8 cellular contexts compared by ENCODE assay signal in genomic region chr2:224909885-224910517, GRCh38.
DNase-seq lines count a peak whose midpoint lies in the region; ATAC-seq and TF ChIP-seq lines count a peak whose summit lies in the region.

No MANE protein-coding gene starts in this region.

- H3K4me3 Mint-ChIP-seq in activated T-helper 1 cell treated with anti-CD3 and anti-CD28 coated beads, Interleukin-12 subunit alpha, Interleukin-12 subunit beta, Interleukin-2, Interleukin-4 antibody, amounts not matched to agents 30 ng/mL and 10 ng/mL and 1 ng/mL, durations not matched to agents 14 hours and 24 hours and 36 hours: no peak overlapping the region

- H3K27me3 ChIP-seq in ACC112 (ENCODE audit: insufficient read depth, low read length) (no peaks in the 10 kb centered on the region), heart left ventricle (no peaks in the 10 kb centered on the region)

- H3K4me1 ChIP-seq in ACC112 (ENCODE audit: control insufficient read depth, insufficient read depth, low read length, unreplicated experiment): peaks cover 21% of the 10 kb centered on the region
- peaks cover 0 to 19% (median 2%) of the 10 kb centered on the region in 12 donors for H3K4me1 ChIP-seq in heart left ventricle

- peak overlapping the region; percentile 6; the same call in 1 of the 2 replicates for H3K4me3 ChIP-seq in ACC112 (ENCODE audit: low read depth, low read length)
- no peak overlapping the region for H3K4me3 ChIP-seq in heart left ventricle

- peak overlapping the region; percentile 79 for H3K27ac ChIP-seq in ACC112 (ENCODE audit: low read depth, low read length)
- peak overlapping the region in 1 of 12 donors; percentile 6 for H3K27ac ChIP-seq in heart left ventricle

- H3K27ac Mint-ChIP-seq in activated T-helper 1 cell treated with anti-CD3 and anti-CD28 coated beads, Interleukin-12 subunit alpha, Interleukin-12 subunit beta, Interleukin-2, Interleukin-4 antibody, amounts not matched to agents 30 ng/mL and 10 ng/mL and 1 ng/mL, durations not matched to agents 14 hours and 24 hours and 36 hours: peak overlapping the region; percentile 60

- WGBS in heart left ventricle, 4 donors: 29 to 42% (median 31%) methylated on average over 5 of the region's 5 CpGs

- DNase-seq in M059J (ENCODE audit: low read depth) (peak; percentile 94), heart left ventricle (peak in 4 of 5 donors; percentile 40 to 54 (median 41)), renal cortical epithelial cell (ENCODE audit: low read depth) (peak; percentile 100)
- no peak for DNase-seq in activated T-helper 1 cell treated with anti-CD3 and anti-CD28 coated beads, Interleukin-12 subunit alpha, Interleukin-12 subunit beta, Interleukin-2, Interleukin-4 antibody, amounts not matched to agents 30 ng/mL and 10 ng/mL and 1 ng/mL, durations not matched to agents 14 hours and 24 hours and 36 hours (ENCODE audit: low spot score)
- DNase-seq in activated CD8-positive, alpha-beta memory T cell treated with anti-CD3 and anti-CD28 coated beads for 24 hours: no peak

- peaks cover 5% of the 10 kb centered on the region for H3K79me2 ChIP-seq in ACC112 (ENCODE audit: control insufficient read depth, insufficient read depth, low read length, unreplicated experiment)

- no peak for TF ChIP-seq POLR2A in heart left ventricle (IDR thresholded peaks at IDR 0.05)

- no peaks in the 10 kb centered on the region for H3K27me3 Mint-ChIP-seq in activated T-helper 1 cell treated with anti-CD3 and anti-CD28 coated beads, Interleukin-12 subunit alpha, Interleukin-12 subunit beta, Interleukin-2, Interleukin-4 antibody, amounts not matched to agents 30 ng/mL and 10 ng/mL and 1 ng/mL, durations not matched to agents 14 hours and 24 hours and 36 hours (ENCODE audit: insufficient read depth)

- no peaks in the 10 kb centered on the region for H3K9me3 Mint-ChIP-seq in activated T-helper 1 cell treated with anti-CD3 and anti-CD28 coated beads, Interleukin-12 subunit alpha, Interleukin-12 subunit beta, Interleukin-2, Interleukin-4 antibody, amounts not matched to agents 30 ng/mL and 10 ng/mL and 1 ng/mL, durations not matched to agents 14 hours and 24 hours and 36 hours

- no peak for TF ChIP-seq CTCF in heart left ventricle (IDR thresholded peaks at IDR 0.05)

- H3K36me3 ChIP-seq in ACC112 (ENCODE audit: insufficient read depth, low read length) (peaks cover 2% of the 10 kb centered on the region; the same call in 1 of the 2 replicates), heart left ventricle (peaks cover 0 to 5% (median 0%) of the 10 kb centered on the region in 9 donors)

- no peak overlapping the region for H2AFZ ChIP-seq in ACC112 (ENCODE audit: low read length, unreplicated experiment)

- H3K9me3 ChIP-seq in heart left ventricle: no peaks in the 10 kb centered on the region

- ATAC-seq in GM19043 (IDR thresholded peaks at IDR 0.05; ENCODE audit: low read depth, unreplicated experiment): peak; percentile 67
- peak; percentile 62 to 80 (median 70) for ATAC-seq in heart left ventricle
- ATAC-seq in HG03039 (IDR thresholded peaks at IDR 0.05; ENCODE audit: unreplicated experiment): no peak

- H3K4me1 Mint-ChIP-seq in activated T-helper 1 cell treated with anti-CD3 and anti-CD28 coated beads, Interleukin-12 subunit alpha, Interleukin-12 subunit beta, Interleukin-2, Interleukin-4 antibody, amounts not matched to agents 30 ng/mL and 10 ng/mL and 1 ng/mL, durations not matched to agents 14 hours and 24 hours and 36 hours (ENCODE audit: low read depth): peaks cover 54% of the 10 kb centered on the region

- intact Hi-C loops in activated T-helper 1 cell treated with anti-CD3 and anti-CD28 coated beads, Interleukin-12 subunit alpha, Interleukin-12 subunit beta, Interleukin-2, Interleukin-4 antibody, amounts not matched to agents 30 ng/mL and 10 ng/mL and 1 ng/mL, durations not matched to agents 14 hours and 24 hours and 36 hours (cut with micrococcal nuclease): loop anchor here (2.0 kb wide), 1 partner anchor 15 kb away; no protein-coding TSS in a partner anchor
- intact Hi-C loops in heart left ventricle (cut with DNase I): no loop called here

- H3K36me3 Mint-ChIP-seq in activated T-helper 1 cell treated with anti-CD3 and anti-CD28 coated beads, Interleukin-12 subunit alpha, Interleukin-12 subunit beta, Interleukin-2, Interleukin-4 antibody, amounts not matched to agents 30 ng/mL and 10 ng/mL and 1 ng/mL, durations not matched to agents 14 hours and 24 hours and 36 hours (ENCODE audit: low read depth): peaks cover 41% of the 10 kb centered on the region

Comparison
In these comparisons a context has a peak if more than half of its experiments do, and no peak if none do; other contexts are left out.
1. DNase-seq: peak in M059J (single experiment), heart left ventricle (4 of 5) and renal cortical epithelial cell (single experiment); none in activated T-helper 1 cell treated with anti-CD3 and anti-CD28 coated beads, Interleukin-12 subunit alpha, Interleukin-12 subunit beta, Interleukin-2, Interleukin-4 antibody, amounts not matched to agents 30 ng/mL and 10 ng/mL and 1 ng/mL, durations not matched to agents 14 hours and 24 hours and 36 hours (single experiment) and activated CD8-positive, alpha-beta memory T cell treated with anti-CD3 and anti-CD28 coated beads for 24 hours (single experiment).